2 cellular contexts compared by ENCODE assay signal in the genomic region with DNA sequence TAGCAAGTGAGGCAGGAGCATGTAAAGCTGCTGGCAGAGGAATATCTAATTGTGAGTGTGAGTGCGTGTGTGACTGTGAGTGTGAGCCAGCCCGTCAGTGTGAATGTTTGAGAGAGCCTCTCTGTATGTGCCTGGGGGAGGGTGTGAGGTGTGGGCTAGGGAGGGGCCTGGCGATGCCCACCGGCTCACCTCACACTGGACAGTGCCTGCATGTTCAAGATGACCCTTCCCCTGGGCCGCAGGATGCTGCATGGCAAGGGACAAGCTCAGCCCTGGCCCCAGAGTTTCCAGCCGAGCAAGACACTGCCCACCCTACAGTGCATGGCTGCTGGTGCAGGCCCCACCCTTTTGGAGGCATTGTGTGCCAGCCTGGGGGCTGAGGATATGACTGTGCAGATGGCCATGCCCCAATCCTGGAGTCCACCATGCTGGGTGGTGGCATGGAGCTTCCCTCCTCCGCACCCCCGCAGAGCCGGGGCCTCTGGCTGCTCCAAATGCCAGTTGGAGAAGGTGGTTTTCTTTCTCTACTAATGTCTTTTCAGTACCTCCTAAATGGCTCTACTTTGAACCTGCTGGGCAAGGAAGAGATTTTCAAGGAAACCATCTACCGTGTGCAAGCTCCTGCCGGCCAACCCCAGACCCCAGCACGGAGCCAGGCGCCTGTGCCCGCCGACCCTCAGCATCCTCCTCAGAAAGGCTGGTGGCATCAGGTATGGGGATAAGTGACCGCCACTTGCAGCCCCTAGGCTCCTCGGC.
TF ChIP-seq lines count a peak whose summit lies in the region.

No MANE protein-coding gene starts in this region.

TF ChIP-seq in HCT116, 20 proteins besides CTCF, POLR2A, EP300 and RAD21:
- TF ChIP-seq, protein P1, sequence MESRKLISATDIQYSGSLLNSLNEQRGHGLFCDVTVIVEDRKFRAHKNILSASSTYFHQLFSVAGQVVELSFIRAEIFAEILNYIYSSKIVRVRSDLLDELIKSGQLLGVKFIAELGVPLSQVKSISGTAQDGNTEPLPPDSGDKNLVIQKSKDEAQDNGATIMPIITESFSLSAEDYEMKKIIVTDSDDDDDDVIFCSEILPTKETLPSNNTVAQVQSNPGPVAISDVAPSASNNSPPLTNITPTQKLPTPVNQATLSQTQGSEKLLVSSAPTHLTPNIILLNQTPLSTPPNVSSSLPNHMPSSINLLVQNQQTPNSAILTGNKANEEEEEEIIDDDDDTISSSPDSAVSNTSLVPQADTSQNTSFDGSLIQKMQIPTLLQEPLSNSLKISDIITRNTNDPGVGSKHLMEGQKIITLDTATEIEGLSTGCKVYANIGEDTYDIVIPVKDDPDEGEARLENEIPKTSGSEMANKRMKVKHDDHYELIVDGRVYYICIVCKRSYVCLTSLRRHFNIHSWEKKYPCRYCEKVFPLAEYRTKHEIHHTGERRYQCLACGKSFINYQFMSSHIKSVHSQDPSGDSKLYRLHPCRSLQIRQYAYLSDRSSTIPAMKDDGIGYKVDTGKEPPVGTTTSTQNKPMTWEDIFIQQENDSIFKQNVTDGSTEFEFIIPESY (IDR thresholded peaks at IDR 0.05; ENCODE audit: extremely low read depth, insufficient replicate concordance, low read length) = no peak
- no peak for TF ChIP-seq EGR1 (IDR thresholded peaks at IDR 0.05; ENCODE audit: low read depth)
- no peak for TF ChIP-seq SIN3A (IDR thresholded peaks at IDR 0.05; ENCODE audit: low read depth)
- no peak for TF ChIP-seq EZH2phosphoT487 (IDR thresholded peaks at IDR 0.05; ENCODE audit: borderline replicate concordance)
- TF ChIP-seq, protein P2, sequence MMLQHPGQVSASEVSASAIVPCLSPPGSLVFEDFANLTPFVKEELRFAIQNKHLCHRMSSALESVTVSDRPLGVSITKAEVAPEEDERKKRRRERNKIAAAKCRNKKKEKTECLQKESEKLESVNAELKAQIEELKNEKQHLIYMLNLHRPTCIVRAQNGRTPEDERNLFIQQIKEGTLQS (IDR thresholded peaks at IDR 0.05) = no peak
- no peak for TF ChIP-seq YY1 (IDR thresholded peaks at IDR 0.05; ENCODE audit: extremely low read depth, insufficient replicate concordance, low read depth, low read length)
- TF ChIP-seq ZNF274 (IDR thresholded peaks at IDR 0.05; ENCODE audit: low read depth, low read length) = no peak
- TF ChIP-seq, protein P3, sequence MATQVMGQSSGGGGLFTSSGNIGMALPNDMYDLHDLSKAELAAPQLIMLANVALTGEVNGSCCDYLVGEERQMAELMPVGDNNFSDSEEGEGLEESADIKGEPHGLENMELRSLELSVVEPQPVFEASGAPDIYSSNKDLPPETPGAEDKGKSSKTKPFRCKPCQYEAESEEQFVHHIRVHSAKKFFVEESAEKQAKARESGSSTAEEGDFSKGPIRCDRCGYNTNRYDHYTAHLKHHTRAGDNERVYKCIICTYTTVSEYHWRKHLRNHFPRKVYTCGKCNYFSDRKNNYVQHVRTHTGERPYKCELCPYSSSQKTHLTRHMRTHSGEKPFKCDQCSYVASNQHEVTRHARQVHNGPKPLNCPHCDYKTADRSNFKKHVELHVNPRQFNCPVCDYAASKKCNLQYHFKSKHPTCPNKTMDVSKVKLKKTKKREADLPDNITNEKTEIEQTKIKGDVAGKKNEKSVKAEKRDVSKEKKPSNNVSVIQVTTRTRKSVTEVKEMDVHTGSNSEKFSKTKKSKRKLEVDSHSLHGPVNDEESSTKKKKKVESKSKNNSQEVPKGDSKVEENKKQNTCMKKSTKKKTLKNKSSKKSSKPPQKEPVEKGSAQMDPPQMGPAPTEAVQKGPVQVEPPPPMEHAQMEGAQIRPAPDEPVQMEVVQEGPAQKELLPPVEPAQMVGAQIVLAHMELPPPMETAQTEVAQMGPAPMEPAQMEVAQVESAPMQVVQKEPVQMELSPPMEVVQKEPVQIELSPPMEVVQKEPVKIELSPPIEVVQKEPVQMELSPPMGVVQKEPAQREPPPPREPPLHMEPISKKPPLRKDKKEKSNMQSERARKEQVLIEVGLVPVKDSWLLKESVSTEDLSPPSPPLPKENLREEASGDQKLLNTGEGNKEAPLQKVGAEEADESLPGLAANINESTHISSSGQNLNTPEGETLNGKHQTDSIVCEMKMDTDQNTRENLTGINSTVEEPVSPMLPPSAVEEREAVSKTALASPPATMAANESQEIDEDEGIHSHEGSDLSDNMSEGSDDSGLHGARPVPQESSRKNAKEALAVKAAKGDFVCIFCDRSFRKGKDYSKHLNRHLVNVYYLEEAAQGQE (IDR thresholded peaks at IDR 0.05; ENCODE audit: low read depth) = no peak
- no peak for TF ChIP-seq SP1 (IDR thresholded peaks at IDR 0.05; ENCODE audit: low read depth)
- no peak for TF ChIP-seq CBX3 (IDR thresholded peaks at IDR 0.05; ENCODE audit: low read depth)
- no peak for TF ChIP-seq CEBPB (IDR thresholded peaks at IDR 0.05; ENCODE audit: low read depth)
- TF ChIP-seq, protein P4, sequence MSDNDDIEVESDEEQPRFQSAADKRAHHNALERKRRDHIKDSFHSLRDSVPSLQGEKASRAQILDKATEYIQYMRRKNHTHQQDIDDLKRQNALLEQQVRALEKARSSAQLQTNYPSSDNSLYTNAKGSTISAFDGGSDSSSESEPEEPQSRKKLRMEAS (IDR thresholded peaks at IDR 0.05) = no peak
- no peak for TF ChIP-seq FOSL1 (IDR thresholded peaks at IDR 0.05; ENCODE audit: low read depth)
- no peak for TF ChIP-seq ELF1 (IDR thresholded peaks at IDR 0.05; ENCODE audit: borderline replicate concordance, low read depth)
- TF ChIP-seq POLR2AphosphoS5 (IDR thresholded peaks at IDR 0.05; ENCODE audit: low read depth, low read length) = no peak
- TF ChIP-seq TCF7L2 (IDR thresholded peaks at IDR 0.05; ENCODE audit: borderline replicate concordance, extremely low read depth, insufficient read depth, insufficient read length) = no peak
- no peak for TF ChIP-seq EZH2 (IDR thresholded peaks at IDR 0.05)
- no peak for TF ChIP-seq ZFX (IDR thresholded peaks at IDR 0.05)
- TF ChIP-seq SRF (IDR thresholded peaks at IDR 0.05; ENCODE audit: low read depth) = no peak

TF ChIP-seq in H1, 55 proteins besides CTCF, POLR2A, EP300 and RAD21:
- TF ChIP-seq KDM5A (IDR thresholded peaks at IDR 0.05; ENCODE audit: low read length) (no peak), MAFK (IDR thresholded peaks at IDR 0.05; ENCODE audit: low read depth, low read length) (no peak), KDM4A (IDR thresholded peaks at IDR 0.05; ENCODE audit: low read depth, low read length, severe bottlenecking) (no peak), CTBP2 (IDR thresholded peaks at IDR 0.05; ENCODE audit: borderline replicate concordance, insufficient read depth, insufficient read length, low read length) (no peak), SP4 (IDR thresholded peaks at IDR 0.05; ENCODE audit: low read length) (no peak), PHF8 (conservative IDR thresholded peaks at IDR 0.05; ENCODE audit: low read depth, low read length) (no peak), BACH1 (IDR thresholded peaks at IDR 0.05; ENCODE audit: low read length) (no peak), TCF12 (IDR thresholded peaks at IDR 0.05; ENCODE audit: low read depth, low read length) (no peak), RNF2 (IDR thresholded peaks at IDR 0.05; ENCODE audit: borderline replicate concordance, low read depth, low read length, missing control alignments, poor library complexity, severe bottlenecking) (no peak)
- TF ChIP-seq, protein P5, sequence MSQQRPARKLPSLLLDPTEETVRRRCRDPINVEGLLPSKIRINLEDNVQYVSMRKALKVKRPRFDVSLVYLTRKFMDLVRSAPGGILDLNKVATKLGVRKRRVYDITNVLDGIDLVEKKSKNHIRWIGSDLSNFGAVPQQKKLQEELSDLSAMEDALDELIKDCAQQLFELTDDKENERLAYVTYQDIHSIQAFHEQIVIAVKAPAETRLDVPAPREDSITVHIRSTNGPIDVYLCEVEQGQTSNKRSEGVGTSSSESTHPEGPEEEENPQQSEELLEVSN (IDR thresholded peaks at IDR 0.05) = no peak
- TF ChIP-seq, protein P4 (IDR thresholded peaks at IDR 0.05) = no peak
- TF ChIP-seq, protein P6, sequence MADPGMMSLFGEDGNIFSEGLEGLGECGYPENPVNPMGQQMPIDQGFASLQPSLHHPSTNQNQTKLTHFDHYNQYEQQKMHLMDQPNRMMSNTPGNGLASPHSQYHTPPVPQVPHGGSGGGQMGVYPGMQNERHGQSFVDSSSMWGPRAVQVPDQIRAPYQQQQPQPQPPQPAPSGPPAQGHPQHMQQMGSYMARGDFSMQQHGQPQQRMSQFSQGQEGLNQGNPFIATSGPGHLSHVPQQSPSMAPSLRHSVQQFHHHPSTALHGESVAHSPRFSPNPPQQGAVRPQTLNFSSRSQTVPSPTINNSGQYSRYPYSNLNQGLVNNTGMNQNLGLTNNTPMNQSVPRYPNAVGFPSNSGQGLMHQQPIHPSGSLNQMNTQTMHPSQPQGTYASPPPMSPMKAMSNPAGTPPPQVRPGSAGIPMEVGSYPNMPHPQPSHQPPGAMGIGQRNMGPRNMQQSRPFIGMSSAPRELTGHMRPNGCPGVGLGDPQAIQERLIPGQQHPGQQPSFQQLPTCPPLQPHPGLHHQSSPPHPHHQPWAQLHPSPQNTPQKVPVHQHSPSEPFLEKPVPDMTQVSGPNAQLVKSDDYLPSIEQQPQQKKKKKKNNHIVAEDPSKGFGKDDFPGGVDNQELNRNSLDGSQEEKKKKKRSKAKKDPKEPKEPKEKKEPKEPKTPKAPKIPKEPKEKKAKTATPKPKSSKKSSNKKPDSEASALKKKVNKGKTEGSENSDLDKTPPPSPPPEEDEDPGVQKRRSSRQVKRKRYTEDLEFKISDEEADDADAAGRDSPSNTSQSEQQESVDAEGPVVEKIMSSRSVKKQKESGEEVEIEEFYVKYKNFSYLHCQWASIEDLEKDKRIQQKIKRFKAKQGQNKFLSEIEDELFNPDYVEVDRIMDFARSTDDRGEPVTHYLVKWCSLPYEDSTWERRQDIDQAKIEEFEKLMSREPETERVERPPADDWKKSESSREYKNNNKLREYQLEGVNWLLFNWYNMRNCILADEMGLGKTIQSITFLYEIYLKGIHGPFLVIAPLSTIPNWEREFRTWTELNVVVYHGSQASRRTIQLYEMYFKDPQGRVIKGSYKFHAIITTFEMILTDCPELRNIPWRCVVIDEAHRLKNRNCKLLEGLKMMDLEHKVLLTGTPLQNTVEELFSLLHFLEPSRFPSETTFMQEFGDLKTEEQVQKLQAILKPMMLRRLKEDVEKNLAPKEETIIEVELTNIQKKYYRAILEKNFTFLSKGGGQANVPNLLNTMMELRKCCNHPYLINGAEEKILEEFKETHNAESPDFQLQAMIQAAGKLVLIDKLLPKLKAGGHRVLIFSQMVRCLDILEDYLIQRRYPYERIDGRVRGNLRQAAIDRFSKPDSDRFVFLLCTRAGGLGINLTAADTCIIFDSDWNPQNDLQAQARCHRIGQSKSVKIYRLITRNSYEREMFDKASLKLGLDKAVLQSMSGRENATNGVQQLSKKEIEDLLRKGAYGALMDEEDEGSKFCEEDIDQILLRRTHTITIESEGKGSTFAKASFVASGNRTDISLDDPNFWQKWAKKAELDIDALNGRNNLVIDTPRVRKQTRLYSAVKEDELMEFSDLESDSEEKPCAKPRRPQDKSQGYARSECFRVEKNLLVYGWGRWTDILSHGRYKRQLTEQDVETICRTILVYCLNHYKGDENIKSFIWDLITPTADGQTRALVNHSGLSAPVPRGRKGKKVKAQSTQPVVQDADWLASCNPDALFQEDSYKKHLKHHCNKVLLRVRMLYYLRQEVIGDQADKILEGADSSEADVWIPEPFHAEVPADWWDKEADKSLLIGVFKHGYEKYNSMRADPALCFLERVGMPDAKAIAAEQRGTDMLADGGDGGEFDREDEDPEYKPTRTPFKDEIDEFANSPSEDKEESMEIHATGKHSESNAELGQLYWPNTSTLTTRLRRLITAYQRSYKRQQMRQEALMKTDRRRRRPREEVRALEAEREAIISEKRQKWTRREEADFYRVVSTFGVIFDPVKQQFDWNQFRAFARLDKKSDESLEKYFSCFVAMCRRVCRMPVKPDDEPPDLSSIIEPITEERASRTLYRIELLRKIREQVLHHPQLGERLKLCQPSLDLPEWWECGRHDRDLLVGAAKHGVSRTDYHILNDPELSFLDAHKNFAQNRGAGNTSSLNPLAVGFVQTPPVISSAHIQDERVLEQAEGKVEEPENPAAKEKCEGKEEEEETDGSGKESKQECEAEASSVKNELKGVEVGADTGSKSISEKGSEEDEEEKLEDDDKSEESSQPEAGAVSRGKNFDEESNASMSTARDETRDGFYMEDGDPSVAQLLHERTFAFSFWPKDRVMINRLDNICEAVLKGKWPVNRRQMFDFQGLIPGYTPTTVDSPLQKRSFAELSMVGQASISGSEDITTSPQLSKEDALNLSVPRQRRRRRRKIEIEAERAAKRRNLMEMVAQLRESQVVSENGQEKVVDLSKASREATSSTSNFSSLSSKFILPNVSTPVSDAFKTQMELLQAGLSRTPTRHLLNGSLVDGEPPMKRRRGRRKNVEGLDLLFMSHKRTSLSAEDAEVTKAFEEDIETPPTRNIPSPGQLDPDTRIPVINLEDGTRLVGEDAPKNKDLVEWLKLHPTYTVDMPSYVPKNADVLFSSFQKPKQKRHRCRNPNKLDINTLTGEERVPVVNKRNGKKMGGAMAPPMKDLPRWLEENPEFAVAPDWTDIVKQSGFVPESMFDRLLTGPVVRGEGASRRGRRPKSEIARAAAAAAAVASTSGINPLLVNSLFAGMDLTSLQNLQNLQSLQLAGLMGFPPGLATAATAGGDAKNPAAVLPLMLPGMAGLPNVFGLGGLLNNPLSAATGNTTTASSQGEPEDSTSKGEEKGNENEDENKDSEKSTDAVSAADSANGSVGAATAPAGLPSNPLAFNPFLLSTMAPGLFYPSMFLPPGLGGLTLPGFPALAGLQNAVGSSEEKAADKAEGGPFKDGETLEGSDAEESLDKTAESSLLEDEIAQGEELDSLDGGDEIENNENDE (IDR thresholded peaks at IDR 0.05; ENCODE audit: insufficient replicate concordance, low read length) = no peak
